ENCODE assay signal across 7 cellular contexts in genomic region chr12:44317651-44318126, GRCh38.
DNase-seq lines count a peak whose midpoint lies in the region; ATAC-seq and TF ChIP-seq lines count a peak whose summit lies in the region.

No MANE protein-coding gene starts in this region.

- no peak overlapping the region for H3K4me3 ChIP-seq in GM12864 (ENCODE audit: low read depth, low read length)
- no peak overlapping the region for H3K4me3 ChIP-seq in SJCRH30

- ATAC-seq in GM21515 (IDR thresholded peaks at IDR 0.05; ENCODE audit: unreplicated experiment) = peak; percentile 78

- H3K36me3 ChIP-seq in SJCRH30 = no peaks in the 10 kb centered on the region

- H3K36me3 Mint-ChIP-seq in activated T-cell treated with anti-CD3 and anti-CD28 coated beads, Interleukin-2, amount 50 U/mL, for 24 hours (ENCODE audit: low read depth) = no peaks in the 10 kb centered on the region

- no peaks in the 10 kb centered on the region for H3K27me3 ChIP-seq in SJCRH30

- H3K27me3 Mint-ChIP-seq in activated T-cell treated with anti-CD3 and anti-CD28 coated beads, Interleukin-2, amount 50 U/mL, for 24 hours = no peaks in the 10 kb centered on the region

- no peaks in the 10 kb centered on the region for H3K9me3 Mint-ChIP-seq in activated T-cell treated with anti-CD3 and anti-CD28 coated beads, Interleukin-2, amount 50 U/mL, for 24 hours

- no peak overlapping the region for H3K27ac ChIP-seq in SJCRH30

- peak; percentile 62 for TF ChIP-seq CTCF in GM12864 (IDR thresholded peaks at IDR 0.05; ENCODE audit: low read depth, low read length, missing control alignments)

- no peak overlapping the region for H3K27ac Mint-ChIP-seq in activated T-cell treated with anti-CD3 and anti-CD28 coated beads, Interleukin-2, amount 50 U/mL, for 24 hours

- H3K9me3 ChIP-seq in SJCRH30 (replicated peaks) = no peaks in the 10 kb centered on the region

- DNase-seq in GM12864 (ENCODE audit: low read depth) (peak; percentile 12), HT-29 (ENCODE audit: low spot score) (peak; percentile 26), SJCRH30 (peak; percentile 13 to 47), iPS-NIHi7 (ENCODE audit: extremely low spot score) (peak; percentile 47)
- no peak for DNase-seq in effector CD8-positive, alpha-beta T cell (lab: John Stamatoyannopoulos, UW)
- DNase-seq in activated T-cell treated with anti-CD3 and anti-CD28 coated beads, Interleukin-2, amount 50 U/mL, for 24 hours = no peak

- no peaks in the 10 kb centered on the region for H3K4me1 Mint-ChIP-seq in activated T-cell treated with anti-CD3 and anti-CD28 coated beads, Interleukin-2, amount 50 U/mL, for 24 hours (ENCODE audit: low read depth)

- no peaks in the 10 kb centered on the region for H3K4me1 ChIP-seq in SJCRH30

- no peak overlapping the region for H3K4me3 Mint-ChIP-seq in activated T-cell treated with anti-CD3 and anti-CD28 coated beads, Interleukin-2, amount 50 U/mL, for 24 hours

Comparison
In these comparisons a context has a peak if more than half of its experiments do, and no peak if none do; other contexts are left out.
1. DNase-seq: peak in GM12864 (single experiment), HT-29 (single experiment), SJCRH30 (2 of 2) and iPS-NIHi7 (single experiment); none in effector CD8-positive, alpha-beta T cell (single experiment) and activated T-cell treated with anti-CD3 and anti-CD28 coated beads, Interleukin-2, amount 50 U/mL, for 24 hours (single experiment).